ENCODE assay signal across 9 cellular contexts in the genomic region with DNA sequence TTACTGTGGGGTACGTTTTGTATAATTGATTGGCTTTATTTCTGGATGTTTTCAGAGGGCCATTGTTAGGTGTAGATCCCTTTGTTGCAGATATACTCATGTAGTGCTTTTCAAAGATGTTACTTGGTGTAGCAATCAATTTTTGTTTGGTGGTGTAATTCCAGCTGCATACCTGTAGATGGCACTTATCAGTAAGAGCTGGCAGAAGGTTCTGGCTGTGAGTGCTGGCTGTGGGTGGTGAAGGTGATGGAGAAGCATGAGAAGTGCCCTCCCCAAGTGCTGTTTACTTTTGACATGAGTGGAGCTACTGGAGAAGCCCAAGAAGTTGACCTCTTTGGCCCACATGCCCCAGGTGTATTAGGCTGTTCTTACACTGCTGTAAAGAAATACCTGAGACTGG.
A peak's percentile ranks its signal among the peaks of the same experiment; 100 is the strongest.
DNase-seq lines count a peak whose midpoint lies in the region; ATAC-seq and TF ChIP-seq lines count a peak whose summit lies in the region.
"Had no signal": no experiment of that assay in that cellular context is flagged by ENCODE, and none has a peak within 500 bp of the region (broad histone marks: within the 10 kb centered on the region; RNA-seq: fewer than 3 reads in every experiment).

No MANE protein-coding gene starts in this region.

- ATAC-seq in GM21576 (IDR thresholded peaks at IDR 0.05; ENCODE audit: unreplicated experiment) (peak; percentile 84), esophagus mucosa (peak; percentile 25), GM21619 (IDR thresholded peaks at IDR 0.05; ENCODE audit: unreplicated experiment) (no peak)

- H3K4me3 ChIP-seq in vagina, result no peak overlapping the region
- H3K4me3 ChIP-seq: lung had no signal

- H3K36me3 ChIP-seq in vagina, result no peaks in the 10 kb centered on the region

- DNase-seq in NCI-H1417 (lab: John Stamatoyannopoulos, UW) (peak in 2 of 3 experiments; percentile 3 to 10), NCI-H1417 treated with DMSO at 0.1 percent for 48 hours (lab: John Stamatoyannopoulos, UW) (no peak), LoVo (ENCODE audit: low spot score) (peak; percentile 18), COLO668 (lab: John Stamatoyannopoulos, UW; ENCODE audit: unreplicated experiment) (no peak), vagina (ENCODE audit: extremely low spot score in 2 of 2) (no peak)

- H3K4me1 ChIP-seq in vagina, result no peaks in the 10 kb centered on the region

- intact Hi-C loops in vagina (cut with DNase I), result no loop called here

- H3K9me3 ChIP-seq in vagina, result peaks cover 2% of the 10 kb centered on the region

- H3K27me3 ChIP-seq in vagina, result no peaks in the 10 kb centered on the region

- no peak for TF ChIP-seq CTCF in vagina (IDR thresholded peaks at IDR 0.05)

- no peak overlapping the region for H3K27ac ChIP-seq in vagina

- no peak for TF ChIP-seq POLR2A in vagina (IDR thresholded peaks at IDR 0.05)

Comparison
In these comparisons a context has a peak if more than half of its experiments do, and no peak if none do; other contexts are left out.
1. DNase-seq: peak in NCI-H1417 (2 of 3) and LoVo (single experiment); none in NCI-H1417 treated with DMSO at 0.1 percent for 48 hours (single experiment), COLO668 (single experiment) and vagina (0 of 2).